8 cellular contexts compared by ENCODE assay signal in the genomic region with DNA sequence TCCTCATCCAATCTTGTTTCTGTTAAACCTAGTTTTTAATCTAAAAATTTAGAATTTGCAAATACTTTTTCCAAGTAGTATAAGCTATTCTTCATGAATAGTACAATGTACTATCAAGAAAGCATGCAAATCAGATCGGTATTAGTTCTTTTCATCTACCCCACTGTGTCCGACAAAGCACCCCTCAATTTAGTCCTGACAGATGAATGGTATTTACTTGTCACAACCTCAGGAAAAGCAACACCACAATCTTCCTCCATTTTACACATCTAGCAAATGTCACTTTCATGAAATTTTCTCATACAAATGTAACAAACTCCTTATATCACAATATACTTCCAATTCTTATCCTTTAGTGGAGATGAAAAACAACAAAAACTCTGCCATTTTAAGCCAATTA.
"Had no signal": no experiment of that assay in that cellular context is flagged by ENCODE, and none has a peak within 500 bp of the region (broad histone marks: within the 10 kb centered on the region; RNA-seq: fewer than 3 reads in every experiment).

No MANE protein-coding gene starts in this region.

- ATAC-seq: HCT116, HepG2 had no signal

- H2AFZ ChIP-seq: GM23248 had no signal

- H3K4me3 ChIP-seq: GM23248, HAP-1 had no signal

- DNase-seq: GM23248, GOT3, HFFc6 had no signal

- H3K36me3 ChIP-seq: HAP-1 had no signal

- H3K9ac ChIP-seq: GM23248, KMS-11 had no signal

- H3K27ac ChIP-seq: GM23248, HL-60 had no signal

- H3K9me3 ChIP-seq: HAP-1 had no signal
